Comparison of ENCODE assay signal across 23 cellular contexts in the genomic region with DNA sequence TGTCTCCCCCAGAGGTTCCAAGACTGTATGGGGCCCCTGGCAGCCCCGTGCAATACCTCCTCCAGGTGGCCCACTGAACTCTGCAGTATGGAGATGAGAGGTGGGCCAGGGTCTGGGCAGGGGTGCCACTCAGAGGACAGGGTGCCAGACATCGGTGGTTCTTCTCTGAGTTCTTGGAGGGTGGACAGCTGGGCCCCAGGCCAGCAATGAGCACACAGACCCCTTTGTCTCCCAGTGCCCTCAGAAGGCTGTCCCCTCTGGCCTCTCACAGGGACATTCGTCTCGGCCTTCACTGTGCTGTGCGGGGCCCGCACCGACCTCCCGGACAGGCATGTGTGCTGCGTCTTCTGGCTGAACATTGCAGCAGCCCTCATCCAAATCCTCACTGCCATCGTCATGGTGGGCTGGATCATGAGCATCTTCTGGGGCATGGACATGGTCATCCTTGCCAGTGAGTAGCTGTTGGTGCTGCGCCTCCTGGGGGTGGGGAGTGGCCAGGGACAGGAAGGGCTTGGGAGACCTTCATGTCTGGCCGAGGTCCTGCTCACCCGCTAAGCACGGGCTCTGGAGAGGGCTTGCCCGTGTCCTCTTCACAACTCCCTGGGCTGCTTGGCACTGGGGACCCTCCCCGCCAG. TPM values are rescaled to one million over a fixed set of nuclear protein-coding genes. Genes with fewer than 3 reads are reported as not detected.
"Had no signal": no experiment of that assay in that cellular context is flagged by ENCODE, and none has a peak within 500 bp of the region (broad histone marks: within the 10 kb centered on the region; RNA-seq: fewer than 3 reads in every experiment).

No MANE protein-coding gene starts in this region.

- H3K4me1 Mint-ChIP-seq: activated CD4-positive, alpha-beta memory T cell treated with anti-CD3 and anti-CD28 coated beads, Interleukin-2, amount 10 ng/mL, durations not matched to agents 7 days and 5 days; activated CD4-positive, alpha-beta T cell treated with anti-CD3 and anti-CD28 coated beads, Interleukin-2, amount 10 ng/mL, durations not matched to agents 24 days and 14 days; activated CD8-positive, alpha-beta memory T cell treated with anti-CD3 and anti-CD28 coated beads, Interleukin-2, amount 10 ng/mL, durations not matched to agents 7 days and 5 days; activated naive CD4-positive, alpha-beta T cell treated with anti-CD3 and anti-CD28 coated beads, Interleukin-2, amount 50 U/mL, for 24 hours had no signal

- H3K4me3 Mint-ChIP-seq: activated CD4-positive, alpha-beta memory T cell treated with anti-CD3 and anti-CD28 coated beads, Interleukin-2, amount 10 ng/mL, durations not matched to agents 7 days and 5 days; activated CD4-positive, alpha-beta T cell treated with anti-CD3 and anti-CD28 coated beads, Interleukin-2, amount 10 ng/mL, durations not matched to agents 24 days and 14 days; activated CD8-positive, alpha-beta memory T cell treated with anti-CD3 and anti-CD28 coated beads, Interleukin-2, amount 10 ng/mL, durations not matched to agents 7 days and 5 days; activated naive CD4-positive, alpha-beta T cell treated with anti-CD3 and anti-CD28 coated beads, Interleukin-2, amount 50 U/mL, for 24 hours; naive B cell; stimulated activated naive B cell treated with anti-CD40 and anti-IgM and Interleukin-4, amounts not matched to agents 10 μg/mL and 1 μg/mL and 100 μg/mL, for 72 hours had no signal

- DNase-seq: activated CD4-positive, alpha-beta memory T cell treated with anti-CD3 and anti-CD28 coated beads, Interleukin-2, amount 10 ng/mL, durations not matched to agents 7 days and 5 days; activated CD4-positive, alpha-beta T cell treated with anti-CD3 and anti-CD28 coated beads, Interleukin-2, amount 10 ng/mL, durations not matched to agents 24 days and 14 days; activated CD8-positive, alpha-beta memory T cell treated with anti-CD3 and anti-CD28 coated beads, Interleukin-2, amount 10 ng/mL, durations not matched to agents 7 days and 5 days; activated gamma-delta T cell treated with Interleukin-2 at 50 U/mL for 16 hours; activated T-cell treated with anti-CD3 and anti-CD28 coated beads for 4 hours; heart right ventricle; islet precursor cell; naive B cell; psoas muscle; right cardiac atrium; small intestine; stimulated activated CD4-positive, alpha-beta T cell treated with anti-CD3 and anti-CD28 coated beads, Interleukin-15, amount 100 ng/mL, for 24 hours; stimulated activated naive B cell treated with anti-CD40 and anti-IgM and Interleukin-4, amounts not matched to agents 10 μg/mL and 1 μg/mL and 100 μg/mL, for 72 hours; transverse colon; uterus had no signal

- H3K27ac Mint-ChIP-seq: activated CD4-positive, alpha-beta memory T cell treated with anti-CD3 and anti-CD28 coated beads, Interleukin-2, amount 10 ng/mL, durations not matched to agents 7 days and 5 days; activated CD4-positive, alpha-beta T cell treated with anti-CD3 and anti-CD28 coated beads, Interleukin-2, amount 10 ng/mL, durations not matched to agents 24 days and 14 days; activated CD8-positive, alpha-beta memory T cell treated with anti-CD3 and anti-CD28 coated beads, Interleukin-2, amount 10 ng/mL, durations not matched to agents 7 days and 5 days; activated naive CD4-positive, alpha-beta T cell treated with anti-CD3 and anti-CD28 coated beads, Interleukin-2, amount 50 U/mL, for 24 hours; naive B cell; stimulated activated naive B cell treated with anti-CD40 and anti-IgM and Interleukin-4, amounts not matched to agents 10 μg/mL and 1 μg/mL and 100 μg/mL, for 72 hours had no signal

- H3K27me3 ChIP-seq: ascending aorta, heart right ventricle, ovary, transverse colon, uterus had no signal

- H3K27ac ChIP-seq: ascending aorta, coronary artery, heart right ventricle, ovary, psoas muscle, transverse colon, uterus, VCaP had no signal

- H3K36me3 ChIP-seq: ascending aorta, heart right ventricle, ovary, transverse colon, uterus had no signal

- H3K9me3 Mint-ChIP-seq: activated CD4-positive, alpha-beta memory T cell treated with anti-CD3 and anti-CD28 coated beads, Interleukin-2, amount 10 ng/mL, durations not matched to agents 7 days and 5 days; activated CD4-positive, alpha-beta T cell treated with anti-CD3 and anti-CD28 coated beads, Interleukin-2, amount 10 ng/mL, durations not matched to agents 24 days and 14 days; activated naive CD4-positive, alpha-beta T cell treated with anti-CD3 and anti-CD28 coated beads, Interleukin-2, amount 50 U/mL, for 24 hours had no signal

- H3K4me3 ChIP-seq: ascending aorta, coronary artery, heart right ventricle, lung, ovary, psoas muscle, transverse colon, uterus had no signal

- H3K36me3 Mint-ChIP-seq: activated CD8-positive, alpha-beta memory T cell treated with anti-CD3 and anti-CD28 coated beads, Interleukin-2, amount 10 ng/mL, durations not matched to agents 7 days and 5 days; activated naive CD4-positive, alpha-beta T cell treated with anti-CD3 and anti-CD28 coated beads, Interleukin-2, amount 50 U/mL, for 24 hours had no signal

- ATAC-seq: activated CD4-positive, CD25-positive, alpha-beta regulatory T cell treated with anti-CD3 and anti-CD28 coated beads, Interleukin-2, amount 50 U/mL, for 24 hours; activated CD8-positive, alpha-beta memory T cell treated with anti-CD3 and anti-CD28 coated beads, Interleukin-2, amount 10 ng/mL, durations not matched to agents 7 days and 5 days; heart right ventricle; psoas muscle; right cardiac atrium; stimulated activated naive B cell treated with anti-CD40 and anti-IgM and Interleukin-4, amounts not matched to agents 10 μg/mL and 1 μg/mL and 100 μg/mL, for 72 hours had no signal

RNA-seq across cellular contexts. Expression of a gene that starts 48.1 kb away (rescaled TPM):
- total RNA-seq: activated CD4-positive, alpha-beta memory T cell treated with anti-CD3 and anti-CD28 coated beads, Interleukin-2, amount 10 ng/mL, durations not matched to agents 7 days and 5 days; activated CD4-positive, alpha-beta T cell treated with anti-CD3 and anti-CD28 coated beads, Interleukin-2, amount 10 ng/mL, durations not matched to agents 24 days and 14 days; activated CD8-positive, alpha-beta memory T cell treated with anti-CD3 and anti-CD28 coated beads, Interleukin-2, amount 10 ng/mL, durations not matched to agents 7 days and 5 days; T-helper 2 cell treated with Interferon-gamma antibody and Interleukin-4, amounts not matched to agents 100 ng/mL and 5 ng/mL, for 36 hours had no signal
